Comparison of ENCODE assay signal across 1 cellular context in genomic region chr19:1421218-1421957, GRCh38.
TF ChIP-seq lines count a peak whose summit lies in the region.

No MANE protein-coding gene starts in this region.

TF ChIP-seq in WTC11, 78 proteins besides CTCF, POLR2A, EP300 and RAD21 (continued from another document):
- TF ChIP-seq AFF4 (CRISPR knock-in tag; IDR thresholded peaks at IDR 0.05; ENCODE audit: borderline replicate concordance) (no peak), RORB (CRISPR knock-in tag; IDR thresholded peaks at IDR 0.05) (no peak), HMGXB4 (CRISPR knock-in tag; IDR thresholded peaks at IDR 0.05) (no peak), ATF2 (CRISPR knock-in tag; IDR thresholded peaks at IDR 0.05; ENCODE audit: borderline replicate concordance, low read depth) (no peak), FOXJ3 (CRISPR knock-in tag; IDR thresholded peaks at IDR 0.05; ENCODE audit: borderline replicate concordance) (no peak), MXD4 (CRISPR knock-in tag; IDR thresholded peaks at IDR 0.05; ENCODE audit: borderline replicate concordance) (no peak), JAZF1 (CRISPR knock-in tag; IDR thresholded peaks at IDR 0.05) (no peak), KAT7 (CRISPR knock-in tag; IDR thresholded peaks at IDR 0.05; ENCODE audit: borderline replicate concordance) (no peak), IRF2 (CRISPR knock-in tag; IDR thresholded peaks at IDR 0.05; ENCODE audit: borderline replicate concordance, low read depth) (no peak)
